Comparison of ENCODE assay signal across 32 cellular contexts in genomic region chr5:107929080-107929479, GRCh38.
"Had no signal": no experiment of that assay in that cellular context is flagged by ENCODE, and none has a peak within 500 bp of the region (broad histone marks: within the 10 kb centered on the region; RNA-seq: fewer than 3 reads in every experiment).

No MANE protein-coding gene starts in this region.

- H3K27me3 ChIP-seq: adrenal gland, body of pancreas, brain microvascular endothelial cell, breast epithelium had no signal

- ATAC-seq: activated CD8-positive, alpha-beta T cell treated with anti-CD3 and anti-CD28 coated beads for 36 hours; activated naive CD4-positive, alpha-beta T cell treated with anti-CD3 and anti-CD28 coated beads, Interleukin-2, amount 50 U/mL, for 72 hours; activated T-cell treated with anti-CD3 and anti-CD28 coated beads, Interleukin-2, amount 50 U/mL, for 4 hours; activated T-helper 17 cell treated with anti-CD3 and anti-CD28 coated beads, Interleukin-2, amount 50 U/mL, for 72 hours; body of pancreas had no signal

- FAIRE-seq: astrocyte, colon, TTC549 had no signal

- H3K27ac ChIP-seq: adrenal gland, body of pancreas, brain microvascular endothelial cell, breast epithelium, VCaP had no signal

- H3K36me3 ChIP-seq: adrenal gland, brain microvascular endothelial cell, breast epithelium had no signal

- H3K9me3 ChIP-seq: body of pancreas, breast epithelium had no signal

- DNase-seq: activated B cell treated with CpG ODN at 0.5 μM for 24 hours; activated CD4-positive, alpha-beta memory T cell treated with anti-CD3 and anti-CD28 coated beads for 36 hours; activated CD4-positive, alpha-beta T cell treated with anti-CD3 and anti-CD28 coated beads for 4 hours; activated CD4-positive, alpha-beta T cell treated with anti-CD3 and anti-CD28 coated beads, Interleukin-2, amount 10 ng/mL, durations not matched to agents 24 days and 14 days; activated CD4-positive, alpha-beta T cell treated with anti-CD3 and anti-CD28 coated beads, Interleukin-2, amount 50 U/mL, for 1 hour; activated CD4-positive, alpha-beta T cell treated with anti-CD3 and anti-CD28 coated beads, Interleukin-2, amount 50 U/mL, for 4 hours; activated CD4-positive, CD25-positive, alpha-beta regulatory T cell treated with anti-CD3 and anti-CD28 coated beads, Interleukin-2, amount 50 U/mL, for 72 hours; activated CD8-positive, alpha-beta memory T cell treated with anti-CD3 and anti-CD28 coated beads, Interleukin-2, amount 50 U/mL, for 48 hours; activated CD8-positive, alpha-beta T cell treated with anti-CD3 and anti-CD28 coated beads for 36 hours; activated effector memory CD4-positive, alpha-beta T cell treated with anti-CD3 and anti-CD28 coated beads, Interleukin-2, amount 50 U/mL, for 16 hours; activated gamma-delta T cell treated with Interleukin-2 at 50 U/mL for 16 hours; activated naive CD4-positive, alpha-beta T cell; activated naive CD4-positive, alpha-beta T cell treated with anti-CD3 and anti-CD28 coated beads for 36 hours; activated naive CD4-positive, alpha-beta T cell treated with anti-CD3 and anti-CD28 coated beads, Interleukin-2, amount 50 U/mL, for 16 hours; activated naive CD8-positive, alpha-beta T cell treated with anti-CD3 and anti-CD28 coated beads for 36 hours; activated T-cell treated with anti-CD3 and anti-CD28 coated beads, Interleukin-2, amount 50 U/mL, for 4 hours; activated T-cell treated with anti-CD3 and anti-CD28 coated beads, Interleukin-2, amount 50 U/mL, for 72 hours; adrenal gland; amniotic stem cell; aorta; body of pancreas; brain microvascular endothelial cell; central memory CD4-positive, alpha-beta T cell; T-helper 2 cell; T-helper 9 cell had no signal

- H3K4me3 ChIP-seq: adrenal gland, body of pancreas, breast epithelium had no signal

- H3K4me1 ChIP-seq: adrenal gland, body of pancreas, breast epithelium had no signal
